2 cellular contexts compared by ENCODE assay signal in genomic region chr6:1631251-1631650, GRCh38.
TF ChIP-seq lines count a peak whose summit lies in the region.

No MANE protein-coding gene starts in this region.

TF ChIP-seq in HCT116, 20 proteins besides CTCF, POLR2A, EP300 and RAD21:
- TF ChIP-seq CEBPB (IDR thresholded peaks at IDR 0.05; ENCODE audit: low read depth): 0 out of 2 replicates have a peak, but pooled peaks have one; percentile 3
- TF ChIP-seq SIN3A (IDR thresholded peaks at IDR 0.05; ENCODE audit: low read depth): 0 out of 2 replicates have a peak, but pooled peaks have one; percentile 10
- TF ChIP-seq SRF (IDR thresholded peaks at IDR 0.05; ENCODE audit: low read depth): no peak
TF ChIP-seq in HCT116: peak in this region for 2.

TF ChIP-seq in K562, 482 proteins besides CTCF, POLR2A, EP300 and RAD21:
- TF ChIP-seq CBFA2T3 (IDR thresholded peaks at IDR 0.05): peak; percentile 34; the same call in 1 of the 2 replicates
- peak; percentile 40 for TF ChIP-seq TEAD4 (IDR thresholded peaks at IDR 0.05; ENCODE audit: low read length)
- TF ChIP-seq TEAD4 (CRISPR knock-in tag; IDR thresholded peaks at IDR 0.05; ENCODE audit: borderline replicate concordance): no peak
- TF ChIP-seq CEBPG (CRISPR knock-in tag; IDR thresholded peaks at IDR 0.05): no peak
- TF ChIP-seq CEBPG (tag; conservative IDR thresholded peaks at IDR 0.05 in 1 of 2, IDR thresholded peaks at IDR 0.05 in 1 of 2): 0 out of 4 replicates have a peak, but pooled peaks of 1 of the 2 experiments have one; percentile 2
- TF ChIP-seq PCBP1 (IDR thresholded peaks at IDR 0.05; ENCODE audit: low read depth, low read length, poor library complexity, severe bottlenecking): no peak
- no peak for TF ChIP-seq MECOM (CRISPR knock-in tag; IDR thresholded peaks at IDR 0.05)
- peak; percentile 58 for TF ChIP-seq ZEB2 (IDR thresholded peaks at IDR 0.05)
- TF ChIP-seq, protein P1, sequence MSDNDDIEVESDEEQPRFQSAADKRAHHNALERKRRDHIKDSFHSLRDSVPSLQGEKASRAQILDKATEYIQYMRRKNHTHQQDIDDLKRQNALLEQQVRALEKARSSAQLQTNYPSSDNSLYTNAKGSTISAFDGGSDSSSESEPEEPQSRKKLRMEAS (CRISPR knock-in tag; IDR thresholded peaks at IDR 0.05): no peak
- peak; percentile 38 for TF ChIP-seq CBFA2T2 (conservative IDR thresholded peaks at IDR 0.05)
- 0 out of 2 replicates have a peak, but pooled peaks have one; percentile 35 for TF ChIP-seq ZNF175 (CRISPR knock-in tag; IDR thresholded peaks at IDR 0.05; ENCODE audit: low read depth)
- peak; percentile 59 for TF ChIP-seq TCF3 (CRISPR knock-in tag; IDR thresholded peaks at IDR 0.05)
- TF ChIP-seq CEBPB (tag; IDR thresholded peaks at IDR 0.05): peak; percentile 39; the same call in 1 of the 2 replicates
